In genomic region chr18:8264861-8265411, GRCh38 we compare ENCODE assay signal across 16 cellular contexts.
DNase-seq lines count a peak whose midpoint lies in the region; ATAC-seq and TF ChIP-seq lines count a peak whose summit lies in the region.
"Had no signal": no experiment of that assay in that cellular context is flagged by ENCODE, and none has a peak within 500 bp of the region (broad histone marks: within the 10 kb centered on the region; RNA-seq: fewer than 3 reads in every experiment).

No MANE protein-coding gene starts in this region.

- no peak overlapping the region for H3K27ac Mint-ChIP-seq in type B pancreatic cell
- no peak overlapping the region for H3K27ac Mint-ChIP-seq in stimulated activated memory B cell treated with anti-CD40 and anti-IgM and Interleukin-4, amounts not matched to agents 10 μg/mL and 1 μg/mL and 100 μg/mL, for 72 hours
- H3K27ac Mint-ChIP-seq: activated B cell treated with CpG ODN at 0.5 μM for 24 hours; natural killer cell treated with Interleukin-12 subunit alpha and Interleukin-12 subunit beta and Interleukin-15 and Interleukin-18, amount 100 ng/mL, for 72 hours had no signal

- no peaks in the 10 kb centered on the region for H3K36me3 Mint-ChIP-seq in type B pancreatic cell
- H3K36me3 Mint-ChIP-seq in stimulated activated memory B cell treated with anti-CD40 and anti-IgM and Interleukin-4, amounts not matched to agents 10 μg/mL and 1 μg/mL and 100 μg/mL, for 72 hours = no peaks in the 10 kb centered on the region
- H3K36me3 Mint-ChIP-seq: natural killer cell treated with Interleukin-12 subunit alpha and Interleukin-12 subunit beta and Interleukin-15 and Interleukin-18, amount 100 ng/mL, for 72 hours had no signal

- TF ChIP-seq CTCF in type B pancreatic cell (conservative IDR thresholded peaks at IDR 0.05) (no peak), GM10266 (IDR thresholded peaks at IDR 0.05; ENCODE audit: control insufficient read depth, insufficient read depth, low read depth, missing control alignments) (no peak)

- H3K27me3 Mint-ChIP-seq in type B pancreatic cell = peaks cover 24% of the 10 kb centered on the region
- no peaks in the 10 kb centered on the region for H3K27me3 Mint-ChIP-seq in stimulated activated memory B cell treated with anti-CD40 and anti-IgM and Interleukin-4, amounts not matched to agents 10 μg/mL and 1 μg/mL and 100 μg/mL, for 72 hours
- H3K27me3 Mint-ChIP-seq: natural killer cell treated with Interleukin-12 subunit alpha and Interleukin-12 subunit beta and Interleukin-15 and Interleukin-18, amount 100 ng/mL, for 72 hours had no signal

- peak overlapping the region; percentile 12 for H3K4me3 Mint-ChIP-seq in type B pancreatic cell
- H3K4me3 Mint-ChIP-seq in stimulated activated memory B cell treated with anti-CD40 and anti-IgM and Interleukin-4, amounts not matched to agents 10 μg/mL and 1 μg/mL and 100 μg/mL, for 72 hours = no peak overlapping the region
- H3K4me3 Mint-ChIP-seq: activated B cell treated with CpG ODN at 0.5 μM for 24 hours; natural killer cell treated with Interleukin-12 subunit alpha and Interleukin-12 subunit beta and Interleukin-15 and Interleukin-18, amount 100 ng/mL, for 72 hours had no signal

- no peak for ATAC-seq in GM19455 (IDR thresholded peaks at IDR 0.05; ENCODE audit: unreplicated experiment)
- ATAC-seq in stimulated activated memory B cell treated with anti-CD40 and anti-IgM and Interleukin-4, amounts not matched to agents 10 μg/mL and 1 μg/mL and 100 μg/mL, for 72 hours = no peak
- ATAC-seq: left colon; natural killer cell treated with Interleukin-12 subunit alpha and Interleukin-12 subunit beta and Interleukin-15 and Interleukin-18, amount 100 ng/mL, for 72 hours had no signal

- peaks cover 31% of the 10 kb centered on the region for H3K4me1 Mint-ChIP-seq in type B pancreatic cell (ENCODE audit: unreplicated experiment)
- no peaks in the 10 kb centered on the region for H3K4me1 Mint-ChIP-seq in stimulated activated memory B cell treated with anti-CD40 and anti-IgM and Interleukin-4, amounts not matched to agents 10 μg/mL and 1 μg/mL and 100 μg/mL, for 72 hours
- H3K4me1 Mint-ChIP-seq: activated B cell treated with CpG ODN at 0.5 μM for 24 hours had no signal

- peak; percentile 21 to 40 for DNase-seq in NCI-H524 (lab: John Stamatoyannopoulos, UW)
- no peak for DNase-seq in NCI-H524 treated with DMSO at 0.1 percent for 48 hours (lab: John Stamatoyannopoulos, UW)
- DNase-seq in astrocyte of the hippocampus (ENCODE audit: low read depth, low spot score) = peak; percentile 46
- DNase-seq in left kidney (ENCODE audit: low read depth, low spot score) = peak; percentile 80
- DNase-seq in type B pancreatic cell (ENCODE audit: extremely low spot score, unreplicated experiment) = no peak
- DNase-seq in GM10266 (ENCODE audit: extremely low spot score) = no peak
- DNase-seq: activated B cell treated with CpG ODN at 0.5 μM for 24 hours; activated CD8-positive, alpha-beta memory T cell treated with anti-CD3 and anti-CD28 coated beads, Interleukin-2, amount 50 U/mL, for 4 hours; activated naive CD4-positive, alpha-beta T cell treated with Interleukin-2 at 50 U/mL for 16 hours; left colon; NCI-H187; stimulated activated CD4-positive, alpha-beta T cell treated with anti-CD3 and anti-CD28 coated beads, Interleukin-4, amount 100 ng/mL, for 24 hours; stimulated activated naive CD4-positive, alpha-beta T cell treated with Interleukin-2 at 50 U/mL for 16 hours had no signal

- no peaks in the 10 kb centered on the region for H3K9me3 Mint-ChIP-seq in type B pancreatic cell
- H3K9me3 Mint-ChIP-seq in stimulated activated memory B cell treated with anti-CD40 and anti-IgM and Interleukin-4, amounts not matched to agents 10 μg/mL and 1 μg/mL and 100 μg/mL, for 72 hours = no peaks in the 10 kb centered on the region
- H3K9me3 Mint-ChIP-seq: activated B cell treated with CpG ODN at 0.5 μM for 24 hours; natural killer cell treated with Interleukin-12 subunit alpha and Interleukin-12 subunit beta and Interleukin-15 and Interleukin-18, amount 100 ng/mL, for 72 hours had no signal

Comparison
In these comparisons a context has a peak if more than half of its experiments do, and no peak if none do; other contexts are left out.
1. DNase-seq: peak in NCI-H524 (2 of 2), astrocyte of the hippocampus (single experiment) and left kidney (single experiment); none in NCI-H524 treated with DMSO at 0.1 percent for 48 hours (single experiment), type B pancreatic cell (single experiment) and GM10266 (single experiment).